Comparison of ENCODE assay signal across 8 cellular contexts in genomic region chr3:111548060-111548459, GRCh38. TPM values are rescaled to one million over a fixed set of nuclear protein-coding genes. Genes with fewer than 3 reads are reported as not detected.
DNase-seq lines count a peak whose midpoint lies in the region; ATAC-seq and TF ChIP-seq lines count a peak whose summit lies in the region.

No MANE protein-coding gene starts in this region.

- no peaks in the 10 kb centered on the region for H3K9me3 Mint-ChIP-seq in osteocyte (ENCODE audit: unreplicated experiment)

- H3K27ac ChIP-seq in lung (ENCODE audit: low read depth in 1 of 2, low read length in 1 of 2) = no peak overlapping the region

- H3K4me3 ChIP-seq in lung (no peak overlapping the region), MG63 (no peak overlapping the region)

- H3K27ac Mint-ChIP-seq in osteocyte (ENCODE audit: unreplicated experiment) = no peak overlapping the region

- H3K36me3 Mint-ChIP-seq in osteocyte (ENCODE audit: unreplicated experiment) = no peaks in the 10 kb centered on the region

- H3K4me3 Mint-ChIP-seq in osteocyte (ENCODE audit: unreplicated experiment) = no peak overlapping the region

- no peaks in the 10 kb centered on the region for H3K4me1 Mint-ChIP-seq in osteocyte (ENCODE audit: unreplicated experiment)

- H3K36me3 ChIP-seq in lung (ENCODE audit: control insufficient read depth in 2 of 2, insufficient read depth in 2 of 2, low read length in 2 of 2) (no peaks in the 10 kb centered on the region), MG63 (no peaks in the 10 kb centered on the region)

- 70 to 76% methylated on average over 1 of the region's 1 CpG for WGBS in lung, 2 donors

- TF ChIP-seq POLR2A in GM18505 (IDR thresholded peaks at IDR 0.05; ENCODE audit: borderline replicate concordance, extremely low read depth, insufficient read depth, insufficient read length) = no peak

- H3K9me3 ChIP-seq in lung (ENCODE audit: control insufficient read depth in 2 of 2, insufficient read depth in 1 of 2, low read length in 1 of 2) (no peaks in the 10 kb centered on the region), MG63 (no peaks in the 10 kb centered on the region)

- TF ChIP-seq CTCF in lung (IDR thresholded peaks at IDR 0.05; ENCODE audit: control extremely low read depth, extremely low read depth) (no peak), osteocyte (IDR thresholded peaks at IDR 0.05) (no peak)

- DNase-seq in lung (ENCODE audit: low spot score) (no peak), cerebellum (ENCODE audit: low spot score) (no peak), MG63 (no peak), left ventricle myocardium superior (no peak), osteocyte (ENCODE audit: extremely low spot score, unreplicated experiment) (no peak)

- peaks cover 6% of the 10 kb centered on the region for H3K27me3 Mint-ChIP-seq in osteocyte (ENCODE audit: unreplicated experiment)

- ATAC-seq in GM18505 (IDR thresholded peaks at IDR 0.05; ENCODE audit: unreplicated experiment) (peak; percentile 70), GM21526 (IDR thresholded peaks at IDR 0.05; ENCODE audit: low FRiP score, unreplicated experiment) (peak; percentile 67), HG03521 (IDR thresholded peaks at IDR 0.05; ENCODE audit: unreplicated experiment) (peak; percentile 42), lung (ENCODE audit: insufficient read depth, low FRiP score) (peak; percentile 27), left ventricle myocardium superior (no peak)

- H3K27me3 ChIP-seq in lung (ENCODE audit: control insufficient read depth, insufficient read depth) (no peaks in the 10 kb centered on the region), MG63 (no peaks in the 10 kb centered on the region)

- intact Hi-C loops in left ventricle myocardium superior (cut with micrococcal nuclease) = no loop called here

- no peaks in the 10 kb centered on the region for H3K4me1 ChIP-seq in lung (ENCODE audit: control insufficient read depth in 2 of 2, insufficient read depth in 2 of 2, low read length in 2 of 2)

RNA-seq across cellular contexts. Expression of gene CD96, which starts 6.1 kb away (rescaled TPM):
- total RNA-seq in lung (1 to 10 TPM; 3.0 to 3.1 TPM), cerebellum (0.36 TPM), left ventricle myocardium superior (0.32 TPM), osteocyte (not detected in 2 replicates)
- polyA plus RNA-seq in lung = 1 to 10 TPM in 1 of 2 donors, under 1 TPM in 1; 0.69 to 1.9 TPM
- not detected in 2 replicates for total RNA-seq in MG63 (2014; rRNA removed; shearing (Covaris generic); ENCODE audit: low replicate concordance)

RNA-seq across cellular contexts. Expression of gene ZBED2, which starts 47.1 kb away (rescaled TPM):
- total RNA-seq in lung (1 to 10 TPM in 1 of 2 donors, under 1 TPM in 1; 0.60 to 9.5 TPM), cerebellum (not detected), left ventricle myocardium superior (not detected), osteocyte (not detected in 2 replicates)
- polyA plus RNA-seq in lung = 1 to 10 TPM; 3.4 to 8.0 TPM
- total RNA-seq in MG63 (2014; rRNA removed; shearing (Covaris generic); ENCODE audit: low replicate concordance) = not detected in 2 replicates
